12 cellular contexts compared by ENCODE assay signal in the genomic region with DNA sequence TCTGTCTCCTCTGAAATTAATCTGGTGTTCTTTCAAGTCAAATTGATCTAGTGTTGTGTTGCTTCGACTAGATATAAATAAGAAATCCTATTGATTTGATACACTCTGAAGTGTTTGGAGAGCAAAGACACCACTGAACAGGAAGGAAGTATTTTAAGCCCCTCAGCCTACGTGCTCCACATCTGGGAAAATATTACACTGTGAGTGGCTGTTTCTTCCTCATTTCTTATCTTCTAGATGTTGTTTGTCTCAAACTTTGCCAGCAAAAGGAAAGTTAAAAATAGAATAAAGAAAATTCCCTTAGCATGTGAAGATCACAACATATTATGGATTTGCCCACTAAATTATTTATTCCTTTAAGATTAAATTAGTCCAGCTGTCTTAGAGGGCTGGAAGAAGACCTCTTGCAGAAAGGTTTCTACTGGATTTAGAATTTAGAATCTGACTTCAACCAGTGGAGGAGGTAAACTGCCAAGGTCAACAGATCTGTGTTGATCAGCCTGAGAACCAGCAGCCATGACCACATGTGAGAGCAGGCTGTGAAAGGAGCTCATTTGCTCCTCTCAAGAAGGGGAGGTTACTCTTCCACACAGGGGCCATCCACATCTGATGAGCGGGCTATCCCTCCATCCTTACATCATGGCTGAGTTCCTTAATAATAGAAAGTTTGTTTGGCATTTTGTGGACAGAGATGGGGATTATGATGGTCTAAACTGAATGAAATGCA.
DNase-seq lines count a peak whose midpoint lies in the region; ATAC-seq, FAIRE-seq and TF ChIP-seq lines count a peak whose summit lies in the region.
"Had no signal": no experiment of that assay in that cellular context is flagged by ENCODE, and none has a peak within 500 bp of the region (broad histone marks: within the 10 kb centered on the region; RNA-seq: fewer than 3 reads in every experiment).

No MANE protein-coding gene starts in this region.

- H3K9me3 ChIP-seq in MM.1S (replicated peaks; ENCODE audit: insufficient read depth, low read length), result no peaks in the 10 kb centered on the region

- H3K79me2 ChIP-seq in MM.1S (ENCODE audit: low read length), result no peaks in the 10 kb centered on the region

- DNase-seq in T-helper 2 cell treated with Interferon-gamma antibody and Interleukin-4, amounts not matched to agents 5 μg/mL and 100 μg/mL, for 36 hours (ENCODE audit: low spot score), result no peak
- DNase-seq in T-helper 2 cell (no peak), MM.1S (peak; percentile 33), GM19239 (ENCODE audit: insufficient read length, low spot score) (no peak)
- no peak for DNase-seq in activated naive CD8-positive, alpha-beta T cell treated with anti-CD3 and anti-CD28 coated beads, Interleukin-2, amount 50 U/mL, for 24 hours
- no peak for DNase-seq in stimulated activated effector memory CD8-positive, alpha-beta T cell treated with anti-CD3 and anti-CD28 coated beads, Interleukin-12 subunit alpha, Interleukin-12 subunit beta, amount 100 ng/mL, for 72 hours (ENCODE audit: low spot score in 2 of 2)
- DNase-seq: NCI-H2081 had no signal

- peak overlapping the region; percentile 16; the same call in 1 of the 2 replicates for H3K9ac ChIP-seq in MM.1S (ENCODE audit: low read length)

- H3K27ac ChIP-seq in MM.1S (ENCODE audit: low read length), result peak overlapping the region; percentile 83

- H3K36me3 Mint-ChIP-seq in T-helper 2 cell treated with Interferon-gamma antibody and Interleukin-4, amounts not matched to agents 5 μg/mL and 100 μg/mL, for 36 hours (ENCODE audit: low read depth), result peaks cover 4% of the 10 kb centered on the region
- H3K36me3 Mint-ChIP-seq in activated naive CD8-positive, alpha-beta T cell treated with anti-CD3 and anti-CD28 coated beads, Interleukin-2, amount 50 U/mL, for 24 hours (ENCODE audit: low read depth), result peaks cover 18% of the 10 kb centered on the region
- H3K36me3 Mint-ChIP-seq in stimulated activated effector memory CD8-positive, alpha-beta T cell treated with anti-CD3 and anti-CD28 coated beads, Interleukin-12 subunit alpha, Interleukin-12 subunit beta, amount 100 ng/mL, for 72 hours, result no peaks in the 10 kb centered on the region

- H3K4me3 ChIP-seq in MM.1S (ENCODE audit: low read length), result peak overlapping the region; percentile 2; the same call in 1 of the 2 replicates

- no peaks in the 10 kb centered on the region for H4K20me1 ChIP-seq in MM.1S (ENCODE audit: insufficient read depth, low read length)

- no peaks in the 10 kb centered on the region for H3K9me3 Mint-ChIP-seq in T-helper 2 cell treated with Interferon-gamma antibody and Interleukin-4, amounts not matched to agents 5 μg/mL and 100 μg/mL, for 36 hours
- peaks cover 3% of the 10 kb centered on the region for H3K9me3 Mint-ChIP-seq in activated naive CD8-positive, alpha-beta T cell treated with anti-CD3 and anti-CD28 coated beads, Interleukin-2, amount 50 U/mL, for 24 hours
- H3K9me3 Mint-ChIP-seq in stimulated activated effector memory CD8-positive, alpha-beta T cell treated with anti-CD3 and anti-CD28 coated beads, Interleukin-12 subunit alpha, Interleukin-12 subunit beta, amount 100 ng/mL, for 72 hours, result no peaks in the 10 kb centered on the region

- TF ChIP-seq CTCF in MM.1S (IDR thresholded peaks at IDR 0.05; ENCODE audit: low read length), result no peak

- H3K27me3 Mint-ChIP-seq in T-helper 2 cell treated with Interferon-gamma antibody and Interleukin-4, amounts not matched to agents 5 μg/mL and 100 μg/mL, for 36 hours (ENCODE audit: low read depth), result no peaks in the 10 kb centered on the region
- H3K27me3 Mint-ChIP-seq in activated naive CD8-positive, alpha-beta T cell treated with anti-CD3 and anti-CD28 coated beads, Interleukin-2, amount 50 U/mL, for 24 hours, result no peaks in the 10 kb centered on the region

- peak overlapping the region; percentile 57 for H3K4me2 ChIP-seq in MM.1S (ENCODE audit: low read depth, low read length)

- peaks cover 22% of the 10 kb centered on the region for H3F3A ChIP-seq in MM.1S (ENCODE audit: insufficient read depth, low read length)

- H3K4me3 Mint-ChIP-seq in T-helper 2 cell treated with Interferon-gamma antibody and Interleukin-4, amounts not matched to agents 5 μg/mL and 100 μg/mL, for 36 hours, result peak overlapping the region; percentile 37
- peak overlapping the region; percentile 65 for H3K4me3 Mint-ChIP-seq in activated naive CD8-positive, alpha-beta T cell treated with anti-CD3 and anti-CD28 coated beads, Interleukin-2, amount 50 U/mL, for 24 hours
- peak overlapping the region; percentile 56 for H3K4me3 Mint-ChIP-seq in stimulated activated effector memory CD8-positive, alpha-beta T cell treated with anti-CD3 and anti-CD28 coated beads, Interleukin-12 subunit alpha, Interleukin-12 subunit beta, amount 100 ng/mL, for 72 hours

- H3K9me2 ChIP-seq in MM.1S (replicated peaks; ENCODE audit: insufficient read depth, low read length), result no peaks in the 10 kb centered on the region

- H3K36me3 ChIP-seq in MM.1S (replicated peaks; ENCODE audit: insufficient read depth, low read length), result no peaks in the 10 kb centered on the region

- H3K4me1 ChIP-seq in MM.1S (ENCODE audit: low read length), result peaks cover 36% of the 10 kb centered on the region

- H2AFZ ChIP-seq in MM.1S (ENCODE audit: low read length), result no peak overlapping the region

- ATAC-seq in activated naive CD8-positive, alpha-beta T cell treated with anti-CD3 and anti-CD28 coated beads, Interleukin-2, amount 50 U/mL, for 24 hours, result peak; percentile 4
- peak; percentile 31 for ATAC-seq in stimulated activated effector memory CD8-positive, alpha-beta T cell treated with anti-CD3 and anti-CD28 coated beads, Interleukin-12 subunit alpha, Interleukin-12 subunit beta, amount 100 ng/mL, for 72 hours
- no peak for ATAC-seq in HG03108 (IDR thresholded peaks at IDR 0.05; ENCODE audit: unreplicated experiment)
- ATAC-seq in GM19328 (IDR thresholded peaks at IDR 0.05; ENCODE audit: unreplicated experiment), result no peak

- peaks cover 19% of the 10 kb centered on the region for H3K4me1 Mint-ChIP-seq in T-helper 2 cell treated with Interferon-gamma antibody and Interleukin-4, amounts not matched to agents 5 μg/mL and 100 μg/mL, for 36 hours (ENCODE audit: low read depth)
- peaks cover 47% of the 10 kb centered on the region for H3K4me1 Mint-ChIP-seq in activated naive CD8-positive, alpha-beta T cell treated with anti-CD3 and anti-CD28 coated beads, Interleukin-2, amount 50 U/mL, for 24 hours
- H3K4me1 Mint-ChIP-seq in stimulated activated effector memory CD8-positive, alpha-beta T cell treated with anti-CD3 and anti-CD28 coated beads, Interleukin-12 subunit alpha, Interleukin-12 subunit beta, amount 100 ng/mL, for 72 hours, result peaks cover 30% of the 10 kb centered on the region

- peak overlapping the region; percentile 76 for H3K27ac Mint-ChIP-seq in T-helper 2 cell treated with Interferon-gamma antibody and Interleukin-4, amounts not matched to agents 5 μg/mL and 100 μg/mL, for 36 hours
- peak overlapping the region; percentile 97 for H3K27ac Mint-ChIP-seq in activated naive CD8-positive, alpha-beta T cell treated with anti-CD3 and anti-CD28 coated beads, Interleukin-2, amount 50 U/mL, for 24 hours
- H3K27ac Mint-ChIP-seq in stimulated activated effector memory CD8-positive, alpha-beta T cell treated with anti-CD3 and anti-CD28 coated beads, Interleukin-12 subunit alpha, Interleukin-12 subunit beta, amount 100 ng/mL, for 72 hours, result peak overlapping the region; percentile 87

- no peaks in the 10 kb centered on the region for H3K27me3 ChIP-seq in MM.1S (replicated peaks; ENCODE audit: insufficient read depth, low read length)

- FAIRE-seq in GM19239 (lab: Jason Lieb, UNC), result no peak
- FAIRE-seq: colon, frontal cortex, TTC549 had no signal

Comparison
In these comparisons a context has a peak if more than half of its experiments do, and no peak if none do; other contexts are left out.
1. ATAC-seq: peak in activated naive CD8-positive, alpha-beta T cell treated with anti-CD3 and anti-CD28 coated beads, Interleukin-2, amount 50 U/mL, for 24 hours (single experiment) and stimulated activated effector memory CD8-positive, alpha-beta T cell treated with anti-CD3 and anti-CD28 coated beads, Interleukin-12 subunit alpha, Interleukin-12 subunit beta, amount 100 ng/mL, for 72 hours (single experiment); none in HG03108 (single experiment) and GM19328 (single experiment).
2. Peak in every context shown above with its lines, with median percentiles within 50 percentile points of each other: H3K27ac Mint-ChIP-seq and H3K4me3 Mint-ChIP-seq.